ENCODE assay signal across 8 cellular contexts in the genomic region with DNA sequence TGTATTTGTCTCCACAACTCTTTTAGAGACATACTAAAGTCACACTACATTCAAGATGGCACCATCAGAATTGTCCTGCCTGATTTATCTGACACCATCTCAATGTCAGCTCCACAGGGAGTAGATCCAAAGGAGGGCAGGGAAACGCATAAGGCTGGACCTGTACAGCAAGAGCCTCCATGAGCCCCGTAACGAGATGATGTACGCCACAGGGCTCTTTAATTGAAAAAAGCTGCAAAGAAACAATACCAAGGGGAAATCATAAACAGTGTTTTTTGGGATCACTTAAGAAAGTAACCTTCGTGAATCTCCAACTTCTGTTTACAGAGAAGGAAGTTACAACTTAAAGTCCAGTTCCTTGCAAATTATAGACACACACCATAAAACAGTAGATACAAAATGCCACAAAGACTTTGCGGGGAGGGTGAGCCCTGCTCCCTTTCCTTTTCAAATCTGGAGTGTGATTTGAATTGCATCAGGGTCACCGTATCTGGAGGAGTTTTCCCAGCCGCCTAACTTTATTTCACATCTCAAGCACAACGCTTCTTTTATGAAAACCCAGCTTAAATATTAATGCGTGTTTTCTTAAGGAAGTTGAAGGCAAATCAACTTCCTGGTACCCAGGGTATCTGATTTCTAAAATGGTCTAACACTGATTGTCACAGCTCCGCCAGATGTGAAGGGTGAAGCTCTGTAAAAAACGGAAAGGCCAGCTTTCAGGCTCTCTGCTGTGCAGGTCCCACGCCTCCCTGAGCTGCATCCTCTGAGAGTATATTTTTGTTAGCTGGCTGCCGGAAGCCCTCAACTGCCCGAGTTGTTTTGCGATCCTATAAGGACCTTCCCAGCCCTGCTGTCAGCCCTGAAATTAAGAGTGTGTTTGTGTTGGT.
DNase-seq lines count a peak whose midpoint lies in the region; ATAC-seq and TF ChIP-seq lines count a peak whose summit lies in the region.

No MANE protein-coding gene starts in this region.

- TF ChIP-seq CTCF in stomach (IDR thresholded peaks at IDR 0.05) = no peak

- no peaks in the 10 kb centered on the region for H3K9me3 ChIP-seq in stomach
- H3K9me3 ChIP-seq in CD8-positive, alpha-beta memory T cell (ENCODE audit: low read length) = no peaks in the 10 kb centered on the region

- H3K4me1 ChIP-seq in stomach = peaks cover 0 to 11% (median 3%) of the 10 kb centered on the region in 4 donors
- H3K4me1 ChIP-seq in CD8-positive, alpha-beta memory T cell (ENCODE audit: insufficient read depth, low read length) = no peaks in the 10 kb centered on the region

- no peak for TF ChIP-seq EP300 in stomach (IDR thresholded peaks at IDR 0.05)

- WGBS in stomach, 5 donors = 27 to 34% (median 32%) methylated on average over 16 of the region's 16 CpGs

- H3K27ac Mint-ChIP-seq in CD8-positive, alpha-beta memory T cell = no peak overlapping the region

- H3K27me3 Mint-ChIP-seq in CD8-positive, alpha-beta memory T cell = peaks cover 14 to 34% of the 10 kb centered on the region in 2 donors

- CTCF ChIA-PET in CD8-positive, alpha-beta memory T cell (lab: Charles Lee) = no interaction called here

- ATAC-seq in GM19397 (IDR thresholded peaks at IDR 0.05; ENCODE audit: unreplicated experiment) = peak; percentile 95
- ATAC-seq in HG03432 (IDR thresholded peaks at IDR 0.05; ENCODE audit: unreplicated experiment) = peak; percentile 95

- TF ChIP-seq POLR2A in stomach (IDR thresholded peaks at IDR 0.05) = no peak

- POLR2A ChIA-PET in CD8-positive, alpha-beta memory T cell (lab: Charles Lee) = no interaction called here

- H3K36me3 ChIP-seq in stomach = no peaks in the 10 kb centered on the region
- no peaks in the 10 kb centered on the region for H3K36me3 ChIP-seq in CD8-positive, alpha-beta memory T cell (ENCODE audit: insufficient read depth, low read length)

- peak; percentile 6 for DNase-seq in CD1c-positive myeloid dendritic cell (ENCODE audit: extremely low spot score)
- peak; percentile 61 for DNase-seq in fibroblast of gingiva (ENCODE audit: low read depth)
- no peak for DNase-seq in stomach
- DNase-seq in activated CD4-positive, CD25-positive, alpha-beta regulatory T cell treated with anti-CD3 and anti-CD28 coated beads, Interleukin-2, amount 50 U/mL, for 72 hours = no peak
- DNase-seq in RKO (ENCODE audit: low spot score) = no peak
- DNase-seq in CD8-positive, alpha-beta memory T cell = no peak

- peak overlapping the region in 3 of 5 donors; percentile 19 to 74 (median 52) for H3K27ac ChIP-seq in stomach
- no peak overlapping the region for H3K27ac ChIP-seq in CD8-positive, alpha-beta memory T cell (ENCODE audit: low read depth, low read length)

- H3K4me3 Mint-ChIP-seq in CD8-positive, alpha-beta memory T cell = no peak overlapping the region

- H3K4me1 Mint-ChIP-seq in CD8-positive, alpha-beta memory T cell = peaks cover 0 to 10% (median 0%) of the 10 kb centered on the region in 3 donors

- no peaks in the 10 kb centered on the region for H3K36me3 Mint-ChIP-seq in CD8-positive, alpha-beta memory T cell

- H3K9me3 Mint-ChIP-seq in CD8-positive, alpha-beta memory T cell = no peaks in the 10 kb centered on the region

- no peak overlapping the region for H3K4me3 ChIP-seq in stomach
- H3K4me3 ChIP-seq in CD8-positive, alpha-beta memory T cell (ENCODE audit: low read length) = no peak overlapping the region

- H3K27me3 ChIP-seq in stomach = peaks cover 0 to 5% (median 0%) of the 10 kb centered on the region in 3 donors
- no peaks in the 10 kb centered on the region for H3K27me3 ChIP-seq in CD8-positive, alpha-beta memory T cell (ENCODE audit: insufficient read depth, low read length, poor library complexity, severe bottlenecking)

- intact Hi-C loops in stomach (cut with DNase I; ENCODE audit: low total_unique reads) = no loop called here

Comparison
In these comparisons a context has a peak if more than half of its experiments do, and no peak if none do; other contexts are left out.
1. DNase-seq: peak in CD1c-positive myeloid dendritic cell (single experiment) and fibroblast of gingiva (single experiment); none in stomach (single experiment), activated CD4-positive, CD25-positive, alpha-beta regulatory T cell treated with anti-CD3 and anti-CD28 coated beads, Interleukin-2, amount 50 U/mL, for 72 hours (single experiment), RKO (single experiment) and CD8-positive, alpha-beta memory T cell (0 of 5).